ENCODE assay signal across 26 cellular contexts in the genomic region with DNA sequence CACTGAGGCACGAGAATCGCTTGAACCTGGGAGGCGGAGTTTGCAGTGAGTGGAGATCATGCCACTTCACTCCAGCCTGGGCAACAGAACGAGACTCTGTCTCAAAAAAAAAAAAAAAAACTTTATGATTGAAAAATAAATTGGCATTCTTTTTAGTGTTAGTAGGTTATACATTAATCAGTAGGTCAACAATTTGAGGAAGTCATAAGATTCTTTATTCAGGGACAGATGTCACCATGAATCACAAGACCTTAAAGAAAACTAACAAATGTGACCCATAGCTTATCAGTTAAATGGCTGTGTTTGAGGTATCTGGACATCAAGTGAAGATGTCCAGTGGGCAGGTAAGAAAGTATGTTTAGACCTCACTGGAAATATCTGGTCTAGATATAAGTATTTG.
"Had no signal": no experiment of that assay in that cellular context is flagged by ENCODE, and none has a peak within 500 bp of the region (broad histone marks: within the 10 kb centered on the region; RNA-seq: fewer than 3 reads in every experiment).

No MANE protein-coding gene starts in this region.

- H3K4me1 ChIP-seq: adrenal gland, breast epithelium, SJSA1 had no signal

- H3K27ac ChIP-seq: adrenal gland, breast epithelium, KMS-11, SJSA1 had no signal

- H3K27me3 ChIP-seq: adrenal gland, breast epithelium, MG63 had no signal

- H3K9me3 ChIP-seq: adrenal gland, breast epithelium, MG63, SJSA1 had no signal

- DNase-seq: activated CD4-positive, alpha-beta T cell treated with anti-CD3 and anti-CD28 coated beads for 48 hours; activated CD4-positive, alpha-beta T cell treated with anti-CD3 and anti-CD28 coated beads, Interleukin-2, amount 50 U/mL, for 4 hours; activated CD4-positive, CD25-positive, alpha-beta regulatory T cell treated with anti-CD3 and anti-CD28 coated beads, Interleukin-2, amount 50 U/mL, for 72 hours; activated CD8-positive, alpha-beta memory T cell treated with anti-CD3 and anti-CD28 coated beads, Interleukin-2, amount 50 U/mL, for 48 hours; activated CD8-positive, alpha-beta T cell treated with anti-CD3 and anti-CD28 coated beads, Interleukin-2, amount 10 ng/mL, durations not matched to agents 7 days and 5 days; activated naive CD4-positive, alpha-beta T cell treated with anti-CD3 and anti-CD28 coated beads, Interleukin-2, amount 50 U/mL, for 16 hours; activated naive CD8-positive, alpha-beta T cell treated with anti-CD3 and anti-CD28 coated beads, Interleukin-2, amount 10 ng/mL, durations not matched to agents 7 days and 5 days; activated T-cell treated with anti-CD3 and anti-CD28 coated beads, Interleukin-2, amount 50 U/mL, for 1 hour; adrenal gland; anterior cingulate cortex; caudate nucleus; MG63; NCI-H1105 treated with DMSO at 0.1 percent for 48 hours; NCI-H1436 treated with DMSO at 0.1 percent for 48 hours; NCI-H187; NCI-H2081; NCI-H446; NCI-H524; SHP77 had no signal

- FAIRE-seq: RCC 7860 had no signal

- H3K4me3 ChIP-seq: adrenal gland, breast epithelium, MG63, SJSA1 had no signal

- ATAC-seq: activated CD8-positive, alpha-beta T cell treated with anti-CD3 and anti-CD28 coated beads, Interleukin-2, amount 10 ng/mL, durations not matched to agents 7 days and 5 days; PC-3; SK-N-SH treated with all-trans-retinoic acid at 6 μM for 48 hours; WTC11 had no signal

- H3K36me3 ChIP-seq: adrenal gland, breast epithelium, MG63, SJSA1 had no signal
